In the genomic region with DNA sequence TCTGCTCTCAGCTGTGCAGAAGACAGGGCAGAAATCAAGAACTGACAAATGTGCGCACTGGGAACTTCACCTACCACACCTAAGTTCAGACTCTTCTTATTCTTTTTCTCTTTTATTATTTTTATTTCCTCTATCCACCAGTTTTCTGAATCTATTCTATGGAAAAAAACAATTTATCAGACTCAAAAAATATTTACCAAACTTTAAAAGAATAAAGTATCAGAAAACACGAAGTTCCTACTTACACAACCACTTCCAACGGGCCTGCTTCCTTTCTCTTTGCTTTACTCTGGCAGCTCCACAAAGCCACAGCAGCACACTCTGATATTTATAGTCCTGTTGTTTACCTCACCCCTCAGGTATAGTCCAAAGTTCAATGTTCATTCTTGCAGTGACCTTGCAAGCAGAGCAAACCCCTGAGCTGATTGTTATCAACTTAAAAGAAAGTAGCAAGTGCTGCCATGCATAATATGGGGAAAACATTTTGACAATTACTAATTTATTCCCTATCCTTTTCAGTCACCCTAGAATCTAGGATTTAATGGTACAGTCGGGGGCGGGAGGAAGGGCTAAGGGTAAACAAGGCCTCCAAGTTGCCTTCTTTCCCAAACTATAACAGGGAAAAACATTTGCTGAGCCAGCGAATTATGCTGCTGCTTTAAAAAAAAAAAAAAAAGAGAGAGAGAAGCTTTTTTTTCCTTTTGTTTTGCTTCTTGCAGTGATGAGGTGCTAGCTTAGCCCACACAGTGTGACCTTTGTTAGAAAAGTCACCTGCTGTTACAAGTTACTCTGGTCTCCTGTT, we compare ENCODE assay signal across 8 cellular contexts. TPM values are rescaled to one million over a fixed set of nuclear protein-coding genes. Genes with fewer than 3 reads are reported as not detected.
A peak's percentile ranks its signal among the peaks of the same experiment; 100 is the strongest.
DNase-seq lines count a peak whose midpoint lies in the region; ATAC-seq and TF ChIP-seq lines count a peak whose summit lies in the region.

A gene with protein sequence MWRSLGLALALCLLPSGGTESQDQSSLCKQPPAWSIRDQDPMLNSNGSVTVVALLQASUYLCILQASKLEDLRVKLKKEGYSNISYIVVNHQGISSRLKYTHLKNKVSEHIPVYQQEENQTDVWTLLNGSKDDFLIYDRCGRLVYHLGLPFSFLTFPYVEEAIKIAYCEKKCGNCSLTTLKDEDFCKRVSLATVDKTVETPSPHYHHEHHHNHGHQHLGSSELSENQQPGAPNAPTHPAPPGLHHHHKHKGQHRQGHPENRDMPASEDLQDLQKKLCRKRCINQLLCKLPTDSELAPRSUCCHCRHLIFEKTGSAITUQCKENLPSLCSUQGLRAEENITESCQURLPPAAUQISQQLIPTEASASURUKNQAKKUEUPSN (minus strand): TSS at position 302 of the 802 bp plus-strand sequence. CDS start 3,539 bp downstream, outside the sequence.

- peaks cover 39% of the 10 kb centered on the region for H3K4me1 ChIP-seq in vagina

- H3K36me3 ChIP-seq in vagina = peaks cover 0 to 10% of the 10 kb centered on the region in 2 donors
- H3K36me3 ChIP-seq in MG63 = no peaks in the 10 kb centered on the region

- no peak for TF ChIP-seq CTCF in epithelial cell of proximal tubule (conservative IDR thresholded peaks at IDR 0.05; ENCODE audit: low read depth, low read length)
- no peak for TF ChIP-seq CTCF in vagina (IDR thresholded peaks at IDR 0.05)

- no peak for ATAC-seq in HG02870 (IDR thresholded peaks at IDR 0.05; ENCODE audit: unreplicated experiment)
- ATAC-seq in GM21360 (IDR thresholded peaks at IDR 0.05; ENCODE audit: unreplicated experiment) = no peak

- H3K9me3 ChIP-seq in vagina (no peaks in the 10 kb centered on the region), MG63 (no peaks in the 10 kb centered on the region)

- H3K27ac ChIP-seq in vagina = peak within 1 kb of the TSS; percentile 87

- peak in 1 of 2 donors; percentile 75 for TF ChIP-seq POLR2A in vagina (IDR thresholded peaks at IDR 0.05)

- intact Hi-C loops in vagina (cut with DNase I) = no loop called here

- H3K4me3 ChIP-seq in epithelial cell of proximal tubule (ENCODE audit: low read depth, low read length) = peak within 1 kb of the TSS; percentile 53
- peak within 1 kb of the TSS; percentile 55 to 63 for H3K4me3 ChIP-seq in vagina
- H3K4me3 ChIP-seq in MG63 = no peak within 1 kb of the TSS

- DNase-seq in DMS53 treated with DMSO at 0.1 percent for 48 hours (lab: John Stamatoyannopoulos, UW; ENCODE audit: unreplicated experiment) = peak; percentile 77
- peak; percentile 94 for DNase-seq in NCI-H748 (lab: John Stamatoyannopoulos, UW; ENCODE audit: unreplicated experiment)
- peak; percentile 70 for DNase-seq in epithelial cell of proximal tubule (ENCODE audit: low read depth)
- no peak for DNase-seq in mesenteric fat pad (ENCODE audit: low spot score)
- no peak for DNase-seq in vagina (ENCODE audit: extremely low spot score in 2 of 2)
- DNase-seq in MG63 = no peak

- no peaks in the 10 kb centered on the region for H3K27me3 ChIP-seq in vagina
- H3K27me3 ChIP-seq in MG63 = no peaks in the 10 kb centered on the region

RNA-seq across cellular contexts. Expression of the gene that starts here (rescaled TPM):
- 2.1 and 11.9 TPM in 2 replicates for total RNA-seq in epithelial cell of proximal tubule
- total RNA-seq in mesenteric fat pad = 807 TPM
- 344 TPM for total RNA-seq in vagina
- 1.5 and 25.0 TPM in 2 replicates for total RNA-seq in MG63 (2014; rRNA removed; shearing (Covaris generic); ENCODE audit: low replicate concordance)

Comparison
In these comparisons a context has a peak if more than half of its experiments do, and no peak if none do; other contexts are left out.
1. RNA of the gene that starts here (total RNA-seq): 807 TPM in mesenteric fat pad (single experiment) and 344 TPM in vagina (single experiment); 2.1 to 11.9 TPM in epithelial cell of proximal tubule and 1.5 to 25.0 TPM in MG63; every median in the first group is over 10 times any median in the second.
2. DNase-seq: peak in DMS53 treated with DMSO at 0.1 percent for 48 hours (single experiment), NCI-H748 (single experiment) and epithelial cell of proximal tubule (single experiment); none in mesenteric fat pad (single experiment), vagina (0 of 2) and MG63 (single experiment).